In the genomic region with DNA sequence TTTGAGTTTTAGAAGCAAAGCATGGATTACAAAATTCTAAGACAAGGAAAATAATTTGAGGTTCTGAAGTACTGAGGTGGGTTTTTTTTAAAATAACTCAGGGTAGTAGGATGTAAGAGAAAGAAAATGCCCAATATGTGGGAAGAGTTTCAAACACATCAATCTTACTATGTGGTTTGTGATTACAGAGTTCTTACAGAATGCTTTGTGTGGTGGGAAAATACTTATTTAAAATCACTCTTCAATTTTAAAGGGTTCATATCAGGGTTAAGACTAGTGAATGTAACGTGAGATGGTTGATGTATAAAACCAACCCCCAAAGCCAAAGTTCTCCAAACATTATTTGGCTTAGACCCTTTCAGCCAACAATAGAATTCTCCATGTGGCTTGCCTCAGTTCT, we compare ENCODE assay signal across 14 cellular contexts.
A peak's percentile ranks its signal among the peaks of the same experiment; 100 is the strongest.
DNase-seq lines count a peak whose midpoint lies in the region; ATAC-seq and TF ChIP-seq lines count a peak whose summit lies in the region.
"Had no signal": no experiment of that assay in that cellular context is flagged by ENCODE, and none has a peak within 500 bp of the region (broad histone marks: within the 10 kb centered on the region; RNA-seq: fewer than 3 reads in every experiment).

No MANE protein-coding gene starts in this region.

- H3K4me1 Mint-ChIP-seq in CD4-positive, alpha-beta T cell (ENCODE audit: low read depth) = peaks cover 34% of the 10 kb centered on the region
- H3K4me1 Mint-ChIP-seq: H9 had no signal

- CTCF ChIA-PET in CD4-positive, alpha-beta T cell (lab: Charles Lee) = no interaction called here

- intact Hi-C loops in CD4-positive, alpha-beta T cell (cut with DNase I, micrococcal nuclease) = no loop called here

- peaks cover 17% of the 10 kb centered on the region for H3K9me3 ChIP-seq in CD4-positive, alpha-beta T cell (ENCODE audit: control insufficient read depth, low read length)
- H3K9me3 ChIP-seq: BE2C had no signal

- no peak overlapping the region for H3K27ac ChIP-seq in CD4-positive, alpha-beta T cell (ENCODE audit: low read depth, low read length)

- DNase-seq in CD4-positive, alpha-beta T cell = no peak
- DNase-seq in H4 (ENCODE audit: low spot score) (peak; percentile 59), amniotic epithelial cell (ENCODE audit: low read depth) (peak; percentile 61), left kidney (ENCODE audit: low read depth, low spot score) (peak; percentile 11), OCI-M1 (lab: John Stamatoyannopoulos, UW) (no peak)
- DNase-seq: BE2C, H9, IMR-90, Kasumi-1, NCI-H187 treated with DMSO at 0.1 percent for 48 hours, NCI-H526 treated with DMSO at 0.1 percent for 48 hours, PC-3 had no signal

- H3K9me3 Mint-ChIP-seq in CD4-positive, alpha-beta T cell = peaks cover 2% of the 10 kb centered on the region

- no peak overlapping the region for H3K4me3 Mint-ChIP-seq in CD4-positive, alpha-beta T cell
- H3K4me3 Mint-ChIP-seq: H9 had no signal

- H3K27me3 ChIP-seq in CD4-positive, alpha-beta T cell (ENCODE audit: control insufficient read depth, insufficient read depth, low read length) = no peaks in the 10 kb centered on the region
- H3K27me3 ChIP-seq: BE2C had no signal

- peaks cover 20% of the 10 kb centered on the region for H3K36me3 Mint-ChIP-seq in CD4-positive, alpha-beta T cell (ENCODE audit: low read depth)

- POLR2A ChIA-PET in CD4-positive, alpha-beta T cell (lab: Charles Lee) = no interaction called here

- H3K27ac Mint-ChIP-seq in CD4-positive, alpha-beta T cell = peak overlapping the region; percentile 7
- H3K27ac Mint-ChIP-seq: H9 had no signal

- ATAC-seq in CD4-positive, alpha-beta T cell (ENCODE audit: poor library complexity) = no peak
- ATAC-seq in HG02763 (IDR thresholded peaks at IDR 0.05; ENCODE audit: unreplicated experiment) = no peak
- no peak for ATAC-seq in HG03108 (IDR thresholded peaks at IDR 0.05; ENCODE audit: unreplicated experiment)
- ATAC-seq: PC-3 had no signal

- no peak for TF ChIP-seq CTCF in CD4-positive, alpha-beta T cell (IDR thresholded peaks at IDR 0.05)

- no peaks in the 10 kb centered on the region for H3K27me3 Mint-ChIP-seq in CD4-positive, alpha-beta T cell

Comparison
In these comparisons a context has a peak if more than half of its experiments do, and no peak if none do; other contexts are left out.
1. DNase-seq: peak in H4 (single experiment), amniotic epithelial cell (single experiment) and left kidney (single experiment); none in CD4-positive, alpha-beta T cell (0 of 10) and OCI-M1 (single experiment).